In the genomic region with DNA sequence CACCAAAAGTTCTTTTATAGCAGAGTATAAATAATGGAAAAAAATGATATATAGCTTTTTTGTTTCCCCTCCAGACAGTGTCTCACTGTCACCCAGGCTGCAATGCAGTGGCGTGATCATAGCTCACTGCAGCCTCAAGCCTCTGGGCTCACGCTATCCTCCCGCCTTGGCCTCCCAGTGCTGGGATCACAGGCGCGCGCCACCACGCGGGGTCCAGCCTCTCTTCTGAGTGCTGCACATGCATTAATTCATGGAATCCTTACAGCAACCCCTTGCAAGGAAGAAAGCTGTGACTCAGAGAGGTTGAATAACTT, we compare ENCODE assay signal across 8 cellular contexts. TPM values are rescaled to one million over a fixed set of nuclear protein-coding genes. Genes with fewer than 3 reads are reported as not detected.
DNase-seq lines count a peak whose midpoint lies in the region; ATAC-seq and TF ChIP-seq lines count a peak whose summit lies in the region.

No MANE protein-coding gene starts in this region.

- H3K9me3 ChIP-seq in cardiac muscle cell (ENCODE audit: low read depth) (no peaks in the 10 kb centered on the region), mononuclear cell (ENCODE audit: low read depth, low read length) (no peaks in the 10 kb centered on the region)

- H3K36me3 ChIP-seq in cardiac muscle cell, result no peaks in the 10 kb centered on the region

- H3K4me3 ChIP-seq in cardiac muscle cell, result peak overlapping the region; percentile 98
- peak overlapping the region; percentile 82 for H3K4me3 ChIP-seq in choroid plexus epithelial cell (ENCODE audit: low read depth, low read length)
- peak overlapping the region; percentile 66 for H3K4me3 ChIP-seq in mononuclear cell (ENCODE audit: low read length)

- no peak for DNase-seq in cardiac muscle cell (ENCODE audit: low read depth in 1 of 2, low spot score in 1 of 2)
- no peak for DNase-seq in Right ventricle myocardium inferior (ENCODE audit: missing footprints)
- no peak for DNase-seq in choroid plexus epithelial cell (ENCODE audit: low read depth)
- DNase-seq in NCI-H1105 (lab: John Stamatoyannopoulos, UW), result no peak
- DNase-seq in stimulated activated CD4-positive, alpha-beta T cell treated with anti-CD3 and anti-CD28 coated beads, Interleukin-2, amount 100 ng/mL, for 48 hours, result no peak
- DNase-seq in stimulated activated CD4-positive, alpha-beta T cell treated with anti-CD3 and anti-CD28 coated beads, Interleukin-4, amount 100 ng/mL, for 4 hours, result no peak

- H3K27ac ChIP-seq in cardiac muscle cell, result peak overlapping the region; percentile 97

- peaks cover 10% of the 10 kb centered on the region for H3K4me1 ChIP-seq in cardiac muscle cell (ENCODE audit: low read depth)
- H3K4me1 ChIP-seq in mononuclear cell (ENCODE audit: insufficient read depth, low read length), result peaks cover 36% of the 10 kb centered on the region

- intact Hi-C loops in Right ventricle myocardium inferior (cut with DNase I), result loop anchor here (2.0 kb wide), 1 partner anchor 18 kb away; the partner anchor contains the start of gene ZNF629

- ATAC-seq in Right ventricle myocardium inferior (no peak), HG03045 (IDR thresholded peaks at IDR 0.05; ENCODE audit: unreplicated experiment) (no peak)

- no peak for TF ChIP-seq CTCF in cardiac muscle cell (IDR thresholded peaks at IDR 0.05; ENCODE audit: low read depth, low read length)
- no peak for TF ChIP-seq CTCF in choroid plexus epithelial cell (conservative IDR thresholded peaks at IDR 0.05; ENCODE audit: low read depth, low read length)

- H3K27me3 ChIP-seq in cardiac muscle cell, result no peaks in the 10 kb centered on the region
- H3K27me3 ChIP-seq in mononuclear cell (ENCODE audit: insufficient read depth, low read length), result no peaks in the 10 kb centered on the region

RNA-seq across cellular contexts. Expression of gene ZNF629, which starts 18.0 kb away (rescaled TPM):
- 41.7 and 50.9 TPM in 2 replicates for total RNA-seq in cardiac muscle cell
- polyA plus RNA-seq in cardiac muscle cell, result 20.1 and 22.2 TPM in 2 replicates
- total RNA-seq in Right ventricle myocardium inferior, result 17.4 TPM
- total RNA-seq in mononuclear cell, result 3.4 TPM

RNA-seq across cellular contexts. Expression of gene RNF40, which starts 42.9 kb away (rescaled TPM):
- total RNA-seq in cardiac muscle cell (91.8 and 104 TPM in 2 replicates), Right ventricle myocardium inferior (42.6 TPM), mononuclear cell (44.1 TPM)
- polyA plus RNA-seq in cardiac muscle cell, result 64.5 and 76.3 TPM in 2 replicates

RNA-seq across cellular contexts. Expression of gene CFAP119, which starts 43.2 kb away (rescaled TPM):
- total RNA-seq in cardiac muscle cell (7.1 and 9.1 TPM in 2 replicates), Right ventricle myocardium inferior (0.89 TPM), mononuclear cell (2.2 TPM)
- 7.4 and 16.4 TPM in 2 replicates for polyA plus RNA-seq in cardiac muscle cell

RNA-seq across cellular contexts. Expression of gene PHKG2, which starts 56.8 kb away (rescaled TPM):
- total RNA-seq in cardiac muscle cell (29.7 and 35.1 TPM in 2 replicates), Right ventricle myocardium inferior (12.6 TPM), mononuclear cell (15.7 TPM)
- polyA plus RNA-seq in cardiac muscle cell, result 52.1 and 57.0 TPM in 2 replicates
